8 cellular contexts compared by ENCODE assay signal in genomic region chr2:38610851-38611801, GRCh38. TPM values are rescaled to one million over a fixed set of nuclear protein-coding genes. Genes with fewer than 3 reads are reported as not detected.
DNase-seq lines count a peak whose midpoint lies in the region; ATAC-seq lines count a peak whose summit lies in the region.

No MANE protein-coding gene starts in this region.

- peak overlapping the region; percentile 36 to 73 for H3K4me3 Mint-ChIP-seq in activated T-cell treated with anti-CD3 and anti-CD28 coated beads, Interleukin-2, amount 50 U/mL, for 72 hours
- H3K4me3 Mint-ChIP-seq in stimulated activated naive CD8-positive, alpha-beta T cell treated with anti-CD3 and anti-CD28 coated beads, Interleukin-15, Interleukin-2, amounts not matched to agents 100 ng/mL and 50 ng/mL, for 24 hours: peak overlapping the region; percentile 28

- ATAC-seq in HG03103 (IDR thresholded peaks at IDR 0.05; ENCODE audit: low read depth, unreplicated experiment): peak; percentile 64
- ATAC-seq in activated T-cell treated with anti-CD3 and anti-CD28 coated beads, Interleukin-2, amount 50 U/mL, for 72 hours (replicated peaks in 1 of 2): peak; percentile 74 to 77

- no peak overlapping the region for H3K27ac Mint-ChIP-seq in activated T-cell treated with anti-CD3 and anti-CD28 coated beads, Interleukin-2, amount 50 U/mL, for 72 hours
- peak overlapping the region; percentile 27 for H3K27ac Mint-ChIP-seq in stimulated activated naive CD8-positive, alpha-beta T cell treated with anti-CD3 and anti-CD28 coated beads, Interleukin-15, Interleukin-2, amounts not matched to agents 100 ng/mL and 50 ng/mL, for 24 hours

- DNase-seq in stimulated activated CD4-positive, alpha-beta T cell treated with anti-CD3 and anti-CD28 coated beads, Interleukin-15, amount 100 ng/mL, for 24 hours: peak; percentile 63
- no peak for DNase-seq in stimulated activated CD4-positive, alpha-beta T cell treated with anti-CD3 and anti-CD28 coated beads, Interleukin-12 subunit alpha, Interleukin-12 subunit beta, amount 100 ng/mL, for 4 hours
- DNase-seq in activated T-cell treated with anti-CD3 and anti-CD28 coated beads, Interleukin-2, amount 50 U/mL, for 72 hours: peak; percentile 35 to 37
- DNase-seq in HPDE6-E6E7 (ENCODE audit: extremely low spot score) (no peak), H4 (ENCODE audit: low spot score) (no peak), AML-193 (lab: John Stamatoyannopoulos, UW) (no peak)

- H3K36me3 Mint-ChIP-seq in activated T-cell treated with anti-CD3 and anti-CD28 coated beads, Interleukin-2, amount 50 U/mL, for 72 hours (ENCODE audit: insufficient read depth in 2 of 2): peaks cover 3 to 4% of the 10 kb centered on the region in 2 donors
- H3K36me3 Mint-ChIP-seq in stimulated activated naive CD8-positive, alpha-beta T cell treated with anti-CD3 and anti-CD28 coated beads, Interleukin-15, Interleukin-2, amounts not matched to agents 100 ng/mL and 50 ng/mL, for 24 hours (ENCODE audit: low read depth): no peaks in the 10 kb centered on the region

- H3K4me1 Mint-ChIP-seq in activated T-cell treated with anti-CD3 and anti-CD28 coated beads, Interleukin-2, amount 50 U/mL, for 72 hours (ENCODE audit: low read depth): peaks cover 86% of the 10 kb centered on the region
- peaks cover 79% of the 10 kb centered on the region for H3K4me1 Mint-ChIP-seq in stimulated activated naive CD8-positive, alpha-beta T cell treated with anti-CD3 and anti-CD28 coated beads, Interleukin-15, Interleukin-2, amounts not matched to agents 100 ng/mL and 50 ng/mL, for 24 hours (ENCODE audit: low read depth)

- H3K9me3 Mint-ChIP-seq in activated T-cell treated with anti-CD3 and anti-CD28 coated beads, Interleukin-2, amount 50 U/mL, for 72 hours: peaks cover 0 to 2% of the 10 kb centered on the region in 2 donors
- H3K9me3 Mint-ChIP-seq in stimulated activated naive CD8-positive, alpha-beta T cell treated with anti-CD3 and anti-CD28 coated beads, Interleukin-15, Interleukin-2, amounts not matched to agents 100 ng/mL and 50 ng/mL, for 24 hours: no peaks in the 10 kb centered on the region

- H3K27me3 Mint-ChIP-seq in activated T-cell treated with anti-CD3 and anti-CD28 coated beads, Interleukin-2, amount 50 U/mL, for 72 hours (ENCODE audit: low read depth): no peaks in the 10 kb centered on the region
- peaks cover 6% of the 10 kb centered on the region for H3K27me3 Mint-ChIP-seq in stimulated activated naive CD8-positive, alpha-beta T cell treated with anti-CD3 and anti-CD28 coated beads, Interleukin-15, Interleukin-2, amounts not matched to agents 100 ng/mL and 50 ng/mL, for 24 hours

RNA-seq across cellular contexts. Expression of gene HNRNPLL, which starts 8.4 kb away (rescaled TPM):
- 10 to 100 TPM; 63.7 to 80.7 TPM for total RNA-seq in activated T-cell treated with anti-CD3 and anti-CD28 coated beads, Interleukin-2, amount 50 U/mL, for 72 hours
- total RNA-seq in H4 (2014; rRNA removed; shearing (Covaris generic)): 32.9 and 42.3 TPM in 2 replicates

RNA-seq across cellular contexts. Expression of gene GALM, which starts 54.8 kb away (rescaled TPM):
- total RNA-seq in activated T-cell treated with anti-CD3 and anti-CD28 coated beads, Interleukin-2, amount 50 U/mL, for 72 hours: 100 to 1,000 TPM in 1 of 2 donors, 10 to 100 TPM in 1; 97.8 to 114 TPM
- not detected in 2 replicates for total RNA-seq in H4 (2014; rRNA removed; shearing (Covaris generic))

Comparison
In these comparisons a context has a peak if more than half of its experiments do, and no peak if none do; other contexts are left out.
1. DNase-seq: peak in stimulated activated CD4-positive, alpha-beta T cell treated with anti-CD3 and anti-CD28 coated beads, Interleukin-15, amount 100 ng/mL, for 24 hours (single experiment) and activated T-cell treated with anti-CD3 and anti-CD28 coated beads, Interleukin-2, amount 50 U/mL, for 72 hours (2 of 2); none in stimulated activated CD4-positive, alpha-beta T cell treated with anti-CD3 and anti-CD28 coated beads, Interleukin-12 subunit alpha, Interleukin-12 subunit beta, amount 100 ng/mL, for 4 hours (single experiment), HPDE6-E6E7 (single experiment), H4 (single experiment) and AML-193 (0 of 2).
2. RNA of gene GALM, which starts 54.8 kb away (total RNA-seq): 97.8 to 114 TPM in activated T-cell treated with anti-CD3 and anti-CD28 coated beads, Interleukin-2, amount 50 U/mL, for 72 hours; not detected in H4; every median in the first group is over 10 times any median in the second.